ENCODE assay signal across 24 cellular contexts in the genomic region with DNA sequence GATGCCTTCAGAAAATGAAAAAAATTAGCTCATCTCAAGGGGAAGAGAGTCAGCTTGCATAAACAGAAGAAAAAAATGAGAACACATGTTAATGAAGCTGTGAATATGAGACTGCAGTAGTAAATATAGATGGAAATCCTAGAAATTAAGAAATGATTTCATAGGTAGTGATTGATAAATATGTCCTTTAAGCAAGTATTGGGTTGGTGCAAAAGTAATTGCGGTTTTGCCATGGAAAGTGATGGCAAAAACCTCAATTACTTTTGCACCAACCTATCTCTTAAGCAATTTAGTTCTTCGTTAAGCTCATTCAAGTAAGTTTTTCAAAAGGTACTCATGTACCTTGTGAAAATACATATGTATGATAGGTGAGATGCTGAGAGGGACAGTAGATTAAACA.
DNase-seq lines count a peak whose midpoint lies in the region; ATAC-seq, FAIRE-seq and TF ChIP-seq lines count a peak whose summit lies in the region.
"Had no signal": no experiment of that assay in that cellular context is flagged by ENCODE, and none has a peak within 500 bp of the region (broad histone marks: within the 10 kb centered on the region; RNA-seq: fewer than 3 reads in every experiment).

No MANE protein-coding gene starts in this region.

- H3K4me1 Mint-ChIP-seq in CD4-positive, alpha-beta T cell (ENCODE audit: low read depth): peaks cover 4% of the 10 kb centered on the region
- H3K4me1 Mint-ChIP-seq: B cell had no signal

- H3K4me1 ChIP-seq in HepG2 (ENCODE audit: insufficient read depth, low read length) (no peaks in the 10 kb centered on the region), right lobe of liver (no peaks in the 10 kb centered on the region)
- H3K4me1 ChIP-seq: A549; BLaER1 treated with 17β-estradiol and CSF1 and Interleukin-3, amounts not matched to agents 10 nM and 100 nM had no signal

- TF ChIP-seq CTCF in HepG2 (CRISPR knock-in tag; IDR thresholded peaks at IDR 0.05) (no peak), right lobe of liver (IDR thresholded peaks at IDR 0.05) (no peak)
- TF ChIP-seq CTCF in CD4-positive, alpha-beta T cell (IDR thresholded peaks at IDR 0.05): no peak

- TF ChIP-seq POLR2A in HepG2 (IDR thresholded peaks at IDR 0.05; ENCODE audit: insufficient read depth in 1 of 2, low read depth in 2 of 2, low read length in 2 of 2): no peak
- TF ChIP-seq POLR2A in right lobe of liver (IDR thresholded peaks at IDR 0.05): no peak

- POLR2A ChIA-PET in HepG2 (lab: Yijun Ruan, JAX): no interaction called here
- POLR2A ChIA-PET in CD4-positive, alpha-beta T cell (lab: Charles Lee): interaction anchor here (2.3 kb wide), 1 partner anchor 11 kb away, joined by 9 read pairs; no protein-coding TSS in a partner anchor

- no peak for DNase-seq in HepG2 (ENCODE audit: low spot score)
- DNase-seq in right lobe of liver: no peak
- DNase-seq in HT-29 (ENCODE audit: low spot score): peak; percentile 1
- no peak for DNase-seq in midbrain (lab: John Stamatoyannopoulos, UW)
- no peak for DNase-seq in CD4-positive, alpha-beta T cell
- DNase-seq: AML-193; CD4-positive, alpha-beta memory T cell; CD8-positive, alpha-beta memory T cell; COR-L47; DMS 273 treated with DMSO at 0.1 percent for 48 hours; DMS153; DMS53; DMS79; DND-41; EL; GDM1 had no signal

- BruUV-seq in HepG2 (replicated peaks; lab: Mats Ljungman, UMichigan): no TSS peak

- H3K4me3 Mint-ChIP-seq in CD4-positive, alpha-beta T cell: no peak overlapping the region
- H3K4me3 Mint-ChIP-seq: B cell; CD4-positive, alpha-beta memory T cell; CD8-positive, alpha-beta memory T cell had no signal

- H4K20me1 ChIP-seq in HepG2 (ENCODE audit: insufficient read depth, low read length): no peaks in the 10 kb centered on the region
- H4K20me1 ChIP-seq: BLaER1 treated with 17β-estradiol and CSF1 and Interleukin-3, amounts not matched to agents 10 nM and 100 nM had no signal

- no peak overlapping the region for H3K27ac ChIP-seq in HepG2 (ENCODE audit: extremely low read length, insufficient read depth, low read length)
- H3K27ac ChIP-seq in right lobe of liver: no peak overlapping the region
- H3K27ac ChIP-seq in CD4-positive, alpha-beta T cell (ENCODE audit: low read depth, low read length): no peak overlapping the region
- H3K27ac ChIP-seq: 22Rv1; A549; BLaER1 treated with 17β-estradiol and CSF1 and Interleukin-3, amounts not matched to agents 10 nM and 100 nM; C4-2B had no signal

- FAIRE-seq in HepG2 (lab: Jason Lieb, UNC): no peak
- FAIRE-seq: GM12878, GM12892, GM18507 had no signal

- no peaks in the 10 kb centered on the region for H3K36me3 Mint-ChIP-seq in CD4-positive, alpha-beta T cell (ENCODE audit: low read depth)
- H3K36me3 Mint-ChIP-seq: CD4-positive, alpha-beta memory T cell; CD8-positive, alpha-beta memory T cell had no signal

- no peak overlapping the region for H3K4me2 ChIP-seq in HepG2 (ENCODE audit: low read depth, low read length)
- H3K4me2 ChIP-seq: A549; BLaER1 treated with 17β-estradiol and CSF1 and Interleukin-3, amounts not matched to agents 10 nM and 100 nM had no signal

- no peak overlapping the region for H3K9ac ChIP-seq in HepG2 (ENCODE audit: insufficient read depth, low read depth, low read length)
- H3K9ac ChIP-seq: BLaER1 treated with 17β-estradiol and CSF1 and Interleukin-3, amounts not matched to agents 10 nM and 100 nM had no signal

- in situ Hi-C loops in HepG2 (cut with HindIII; ENCODE audit: extremely low pct_ligation_motif_present, low pct_unique_long_range_greater_than_20kb): no loop called here

- TF ChIP-seq EP300 in HepG2 (IDR thresholded peaks at IDR 0.05; ENCODE audit: low read depth in 2 of 2, low read length in 2 of 2) (no peak), HepG2 (CRISPR knock-in tag; IDR thresholded peaks at IDR 0.05; ENCODE audit: borderline replicate concordance) (no peak)

- no peaks in the 10 kb centered on the region for H3K9me3 Mint-ChIP-seq in CD4-positive, alpha-beta T cell
- H3K9me3 Mint-ChIP-seq: CD4-positive, alpha-beta memory T cell; CD8-positive, alpha-beta memory T cell had no signal

- no peaks in the 10 kb centered on the region for H3K27me3 Mint-ChIP-seq in CD4-positive, alpha-beta T cell
- H3K27me3 Mint-ChIP-seq: B cell; CD4-positive, alpha-beta memory T cell had no signal

- no peak overlapping the region for H3K4me3 ChIP-seq in HepG2 (replicated peaks in 1 of 3; ENCODE audit: insufficient read depth in 1 of 3, low read depth in 2 of 3, low read length in 3 of 3)
- no peak overlapping the region for H3K4me3 ChIP-seq in right lobe of liver
- H3K4me3 ChIP-seq: A549; BLaER1 treated with 17β-estradiol and CSF1 and Interleukin-3, amounts not matched to agents 10 nM and 100 nM; GM12878 had no signal

- ATAC-seq in HepG2: no peak
- ATAC-seq in right lobe of liver: no peak
- no peak for ATAC-seq in CD4-positive, alpha-beta T cell (ENCODE audit: poor library complexity)
- ATAC-seq: A549, GM12878 had no signal

- H3K36me3 ChIP-seq in HepG2 (replicated peaks in 1 of 2; ENCODE audit: control insufficient read depth in 1 of 2, insufficient read depth in 2 of 2, low read length in 2 of 2) (no peaks in the 10 kb centered on the region), right lobe of liver (no peaks in the 10 kb centered on the region)
- H3K36me3 ChIP-seq: BLaER1 treated with 17β-estradiol and CSF1 and Interleukin-3, amounts not matched to agents 10 nM and 100 nM had no signal

- no peaks in the 10 kb centered on the region for H3K27me3 ChIP-seq in HepG2 (ENCODE audit: control insufficient read depth in 1 of 2, insufficient read depth in 2 of 2, low read length in 2 of 2)
- no peaks in the 10 kb centered on the region for H3K27me3 ChIP-seq in right lobe of liver
- H3K27me3 ChIP-seq in CD4-positive, alpha-beta T cell (ENCODE audit: control insufficient read depth, insufficient read depth, low read length): no peaks in the 10 kb centered on the region

- H3K9me3 ChIP-seq in HepG2 (ENCODE audit: low read length): no peaks in the 10 kb centered on the region
- H3K9me3 ChIP-seq in right lobe of liver: no peaks in the 10 kb centered on the region
- H3K9me3 ChIP-seq in CD4-positive, alpha-beta T cell (ENCODE audit: control insufficient read depth, low read length): no peaks in the 10 kb centered on the region
- H3K9me3 ChIP-seq: A549; BLaER1 treated with 17β-estradiol and CSF1 and Interleukin-3, amounts not matched to agents 10 nM and 100 nM had no signal

- TF ChIP-seq RAD21 in HepG2 (CRISPR knock-in tag; IDR thresholded peaks at IDR 0.05): no peak

- no peak overlapping the region for H3K27ac Mint-ChIP-seq in CD4-positive, alpha-beta T cell
- H3K27ac Mint-ChIP-seq: B cell; CD4-positive, alpha-beta memory T cell; CD8-positive, alpha-beta memory T cell had no signal

- no peak overlapping the region for H2AFZ ChIP-seq in HepG2 (ENCODE audit: low read length)

- 0% methylated on average over 2 of the region's 2 CpGs for WGBS in HepG2 (ENCODE audit: low lambda C conversion rate)
- 33% methylated on average over 2 of the region's 2 CpGs for WGBS in right lobe of liver (ENCODE audit: insufficient coverage, low coverage, low lambda C conversion rate, missing lambda C conversion rate)

- no peaks in the 10 kb centered on the region for H3K79me2 ChIP-seq in HepG2 (ENCODE audit: insufficient read depth, low read length)

- CTCF ChIA-PET in HepG2 (lab: Yijun Ruan, JAX; ENCODE audit: low intra/inter-chr PET ratio, low total read pairs): no interaction called here
- CTCF ChIA-PET in CD4-positive, alpha-beta T cell (lab: Charles Lee): no interaction called here

- intact Hi-C loops in HepG2 (cut with micrococcal nuclease; ENCODE audit: unreplicated experiment) (no loop called here), right lobe of liver (cut with DNase I) (no loop called here)
- intact Hi-C loops in CD4-positive, alpha-beta T cell (cut with DNase I, micrococcal nuclease): no loop called here

TF ChIP-seq in HepG2, 621 proteins besides CTCF, POLR2A, EP300 and RAD21 (continues in another document):
- TF ChIP-seq KLF15 (CRISPR knock-in tag; IDR thresholded peaks at IDR 0.05; ENCODE audit: borderline replicate concordance): no peak
